ENCODE assay signal across 18 cellular contexts in the genomic region with DNA sequence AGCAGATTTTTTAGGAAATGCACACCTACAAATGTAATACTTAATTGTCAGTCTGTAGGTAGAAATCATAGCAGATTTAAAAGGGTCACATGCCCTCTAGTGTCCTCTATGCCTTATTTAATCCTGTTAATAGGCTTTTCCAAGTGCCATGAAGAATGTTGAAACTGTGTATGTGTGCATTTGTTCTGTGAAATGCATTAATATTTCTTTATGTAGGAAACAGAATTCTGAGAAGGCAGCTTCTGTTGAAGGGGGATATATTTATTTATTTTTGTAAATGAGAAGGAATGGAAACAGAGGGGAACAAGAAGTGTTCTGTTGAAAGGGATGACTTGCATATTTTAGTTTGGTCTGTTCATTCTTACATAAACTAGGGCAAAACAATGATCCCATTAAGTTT. TPM values are rescaled to one million over a fixed set of nuclear protein-coding genes. Genes with fewer than 3 reads are reported as not detected.
DNase-seq lines count a peak whose midpoint lies in the region; ATAC-seq, FAIRE-seq and TF ChIP-seq lines count a peak whose summit lies in the region.
"Had no signal": no experiment of that assay in that cellular context is flagged by ENCODE, and none has a peak within 500 bp of the region (broad histone marks: within the 10 kb centered on the region; RNA-seq: fewer than 3 reads in every experiment).

No MANE protein-coding gene starts in this region.

- no peaks in the 10 kb centered on the region for H3K9me3 ChIP-seq in A549
- H3K9me3 ChIP-seq in esophagus muscularis mucosa = no peaks in the 10 kb centered on the region
- H3K9me3 ChIP-seq: Peyer's patch had no signal

- no peak for TF ChIP-seq POLR2A in A549 (IDR thresholded peaks at IDR 0.05; ENCODE audit: low read length)
- no peak for TF ChIP-seq POLR2A in esophagus muscularis mucosa (IDR thresholded peaks at IDR 0.05; ENCODE audit: low read depth)

- FAIRE-seq in A549 (lab: Jason Lieb, UNC) (no peak), frontal cortex (lab: Jason Lieb, UNC) (peak; percentile 93)
- FAIRE-seq: colon had no signal

- H3K27ac ChIP-seq in A549 (no peak overlapping the region), esophagus muscularis mucosa (replicated peaks in 1 of 4) (no peak overlapping the region)
- H3K27ac ChIP-seq: parathyroid adenoma, Peyer's patch had no signal

- 0 out of 5 replicates have a peak, but pooled peaks of 1 of the 2 experiments have one; percentile 13 for TF ChIP-seq RAD21 in A549 (conservative IDR thresholded peaks at IDR 0.05 in 1 of 2, IDR thresholded peaks at IDR 0.05 in 1 of 2)

- H3K4me1 ChIP-seq in A549 (no peaks in the 10 kb centered on the region), esophagus muscularis mucosa (no peaks in the 10 kb centered on the region)
- H3K4me1 ChIP-seq: parathyroid adenoma, Peyer's patch had no signal

- TF ChIP-seq EP300 in A549 (IDR thresholded peaks at IDR 0.05) (no peak), esophagus muscularis mucosa (IDR thresholded peaks at IDR 0.05) (no peak)

- POLR2A ChIA-PET in A549 (lab: Yijun Ruan, JAX) = no interaction called here

- no peak overlapping the region for H3K4me2 ChIP-seq in A549

- ATAC-seq in A549 (no peak), GM21825 (IDR thresholded peaks at IDR 0.05; ENCODE audit: unreplicated experiment) (no peak), GM21576 (IDR thresholded peaks at IDR 0.05; ENCODE audit: unreplicated experiment) (no peak)
- ATAC-seq: activated CD4-positive, CD25-positive, alpha-beta regulatory T cell treated with anti-CD3 and anti-CD28 coated beads, Interleukin-2, amount 50 U/mL, for 24 hours; left ventricle myocardium superior; stimulated activated naive CD8-positive, alpha-beta T cell treated with anti-CD3 and anti-CD28 coated beads, Interleukin-15, amount 100 ng/mL, for 72 hours had no signal

- TF ChIP-seq CTCF in A549 (IDR thresholded peaks at IDR 0.05) (0 out of 3 replicates have a peak, but pooled peaks have one; percentile 14), esophagus muscularis mucosa (IDR thresholded peaks at IDR 0.05) (no peak)

- H3K36me3 ChIP-seq in esophagus muscularis mucosa = no peaks in the 10 kb centered on the region
- H3K36me3 ChIP-seq: Peyer's patch had no signal

- H3K27me3 ChIP-seq in esophagus muscularis mucosa = no peaks in the 10 kb centered on the region
- H3K27me3 ChIP-seq: Peyer's patch had no signal

- CTCF ChIA-PET in A549 (lab: Yijun Ruan, JAX) = interaction anchor here (3.6 kb wide), 1 partner anchor 9 kb away, joined by 14 read pairs; no protein-coding TSS in a partner anchor

- H3K4me3 ChIP-seq in A549 = no peak overlapping the region
- no peak overlapping the region for H3K4me3 ChIP-seq in esophagus muscularis mucosa
- H3K4me3 ChIP-seq: Peyer's patch had no signal

- intact Hi-C loops in posterior cingulate gyrus (cut with DNase I) = no loop called here
- intact Hi-C loops in esophagus muscularis mucosa (cut with DNase I) = no loop called here

- DNase-seq in A549 (ENCODE audit: low read depth in 1 of 2, low spot score in 1 of 2) = peak in 1 of 2 experiments; percentile 11
- peak; percentile 45 for DNase-seq in HT-29 (ENCODE audit: low spot score)
- peak; percentile 76 for DNase-seq in OCI-M1 (lab: John Stamatoyannopoulos, UW)
- no peak for DNase-seq in frontal cortex (ENCODE audit: low spot score in 2 of 2)
- DNase-seq in posterior cingulate gyrus = no peak
- DNase-seq in esophagus muscularis mucosa (ENCODE audit: extremely low spot score) = no peak
- DNase-seq: foreskin fibroblast; GDM1; GOT3; left ventricle myocardium superior; Peyer's patch; stimulated activated CD4-positive, alpha-beta T cell treated with anti-CD3 and anti-CD28 coated beads, Interleukin-4, amount 100 ng/mL, for 1 hour; stimulated activated naive CD8-positive, alpha-beta T cell treated with anti-CD3 and anti-CD28 coated beads, Interleukin-15, amount 100 ng/mL, for 72 hours had no signal

TF ChIP-seq in A549, 52 proteins besides CTCF, POLR2A, EP300 and RAD21:
- TF ChIP-seq, protein P1, sequence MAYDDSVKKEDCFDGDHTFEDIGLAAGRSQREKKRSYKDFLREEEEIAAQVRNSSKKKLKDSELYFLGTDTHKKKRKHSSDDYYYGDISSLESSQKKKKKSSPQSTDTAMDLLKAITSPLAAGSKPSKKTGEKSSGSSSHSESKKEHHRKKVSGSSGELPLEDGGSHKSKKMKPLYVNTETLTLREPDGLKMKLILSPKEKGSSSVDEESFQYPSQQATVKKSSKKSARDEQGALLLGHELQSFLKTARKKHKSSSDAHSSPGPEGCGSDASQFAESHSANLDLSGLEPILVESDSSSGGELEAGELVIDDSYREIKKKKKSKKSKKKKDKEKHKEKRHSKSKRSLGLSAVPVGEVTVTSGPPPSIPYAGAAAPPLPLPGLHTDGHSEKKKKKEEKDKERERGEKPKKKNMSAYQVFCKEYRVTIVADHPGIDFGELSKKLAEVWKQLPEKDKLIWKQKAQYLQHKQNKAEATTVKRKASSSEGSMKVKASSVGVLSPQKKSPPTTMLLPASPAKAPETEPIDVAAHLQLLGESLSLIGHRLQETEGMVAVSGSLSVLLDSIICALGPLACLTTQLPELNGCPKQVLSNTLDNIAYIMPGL (CRISPR knock-in tag; IDR thresholded peaks at IDR 0.05; ENCODE audit: borderline replicate concordance) = no peak
- TF ChIP-seq MAFK (IDR thresholded peaks at IDR 0.05; ENCODE audit: partially characterized antibody) (peak; percentile 48), NFE2L2 (conservative IDR thresholded peaks at IDR 0.05; ENCODE audit: low read length) (peak; percentile 82)

RNA-seq across cellular contexts. Expression of gene SVIP, which starts 51.0 kb away (rescaled TPM):
- polyA plus RNA-seq in A549 (2011; rRNA removed) (13.9 and 19.5 TPM in 2 replicates), A549 (2017; fragmentation: RNase III; extraction: RNeasy Plus Mini Kit Qiagen cat#74134 plus additional on column Dnase treatment) (9.0 to 10.5 TPM (median 9.1 TPM) in 3 replicates)
- 2.2 and 2.4 TPM in 2 replicates for polyA plus RNA-seq in A549 (2012; cell fraction: cytosol; rRNA removed)
- polyA plus RNA-seq in A549 (2012; cell fraction: nucleus; rRNA removed) = 0.25 and 0.51 TPM in 2 replicates
- 0.79 and 1.3 TPM in 2 replicates for polyA minus RNA-seq in A549 (2011; rRNA and poly(A)+ RNA removed)
- total RNA-seq in HT-29 (2014; rRNA removed; shearing (Covaris generic)) = 7.3 and 9.1 TPM in 2 replicates
- total RNA-seq in frontal cortex (2.9 TPM), esophagus muscularis mucosa (10 to 100 TPM in 3 of 4 donors, 1 to 10 TPM in 1; 7.9 to 17.0 (median 12.8) TPM)

Comparison
In these comparisons a context has a peak if more than half of its experiments do, and no peak if none do; other contexts are left out.
1. DNase-seq: peak in HT-29 (single experiment) and OCI-M1 (single experiment); none in frontal cortex (0 of 2), posterior cingulate gyrus (0 of 10) and esophagus muscularis mucosa (single experiment).